ENCODE assay signal across 28 cellular contexts in genomic region chr13:112261924-112262323, GRCh38.
"Had no signal": no experiment of that assay in that cellular context is flagged by ENCODE, and none has a peak within 500 bp of the region (broad histone marks: within the 10 kb centered on the region; RNA-seq: fewer than 3 reads in every experiment).

No MANE protein-coding gene starts in this region.

- H3K27ac Mint-ChIP-seq: mesothelial cell of epicardium; naive B cell; natural killer cell; nephron progenitor cell; progenitor cell of endocrine pancreas; stimulated activated memory B cell treated with anti-CD40 and anti-IgM and Interleukin-4, amounts not matched to agents 10 μg/mL and 1 μg/mL and 100 μg/mL, for 72 hours; stimulated activated naive CD8-positive, alpha-beta T cell treated with anti-CD3 and anti-CD28 coated beads, Interleukin-15, amount 100 ng/mL, for 72 hours; type B pancreatic cell had no signal

- ATAC-seq: heart right ventricle; left cardiac atrium; left lobe of liver; left ventricle myocardium superior; lower lobe of right lung; natural killer cell; right lobe of liver; stimulated activated memory B cell treated with anti-CD40 and anti-IgM and Interleukin-4, amounts not matched to agents 10 μg/mL and 1 μg/mL and 100 μg/mL, for 72 hours; stimulated activated naive CD8-positive, alpha-beta T cell treated with anti-CD3 and anti-CD28 coated beads, Interleukin-15, amount 100 ng/mL, for 72 hours had no signal

- H3K4me1 Mint-ChIP-seq: naive B cell; natural killer cell; nephron progenitor cell; stimulated activated memory B cell treated with anti-CD40 and anti-IgM and Interleukin-4, amounts not matched to agents 10 μg/mL and 1 μg/mL and 100 μg/mL, for 72 hours; stimulated activated naive CD8-positive, alpha-beta T cell treated with anti-CD3 and anti-CD28 coated beads, Interleukin-15, amount 100 ng/mL, for 72 hours had no signal

- H3K27ac ChIP-seq: heart right ventricle, hepatocyte, lower lobe of right lung, parathyroid adenoma, right atrium auricular region, right lobe of liver, skin epidermis, tibial nerve, uterus had no signal

- H3K9me3 ChIP-seq: lower lobe of right lung, right lobe of liver, uterus had no signal

- H3K36me3 ChIP-seq: heart right ventricle, lower lobe of right lung, right atrium auricular region, right lobe of liver, tibial nerve, uterus had no signal

- H3K36me3 Mint-ChIP-seq: mesothelial cell of epicardium; naive B cell; natural killer cell; stimulated activated memory B cell treated with anti-CD40 and anti-IgM and Interleukin-4, amounts not matched to agents 10 μg/mL and 1 μg/mL and 100 μg/mL, for 72 hours; type B pancreatic cell had no signal

- H3K4me1 ChIP-seq: heart right ventricle, lower lobe of right lung, parathyroid adenoma, right atrium auricular region, right lobe of liver, tibial nerve, uterus had no signal

- DNase-seq: heart right ventricle; kidney glomerular epithelial cell; left cardiac atrium; left ventricle myocardium superior; lower lobe of right lung; mesendoderm; naive B cell; natural killer cell; nephron progenitor cell; nucleus accumbens; right lobe of liver; stimulated activated CD4-positive, alpha-beta T cell treated with anti-CD3 and anti-CD28 coated beads, Interleukin-2, amount 100 ng/mL, for 48 hours; stimulated activated CD4-positive, alpha-beta T cell treated with anti-CD3 and anti-CD28 coated beads, Interleukin-4, amount 100 ng/mL, for 4 hours; stimulated activated CD8-positive, alpha-beta memory T cell treated with anti-CD3 and anti-CD28 coated beads, Interleukin-4, amount 100 ng/mL, for 48 hours; stimulated activated naive CD4-positive, alpha-beta T cell treated with Interleukin-2 at 50 U/mL for 16 hours; stimulated activated naive CD8-positive, alpha-beta T cell treated with anti-CD3 and anti-CD28 coated beads, Interleukin-15, amount 100 ng/mL, for 72 hours; substantia nigra; uterus had no signal

- H3K4me3 Mint-ChIP-seq: mesothelial cell of epicardium; naive B cell; natural killer cell; nephron progenitor cell; stimulated activated memory B cell treated with anti-CD40 and anti-IgM and Interleukin-4, amounts not matched to agents 10 μg/mL and 1 μg/mL and 100 μg/mL, for 72 hours; stimulated activated naive CD8-positive, alpha-beta T cell treated with anti-CD3 and anti-CD28 coated beads, Interleukin-15, amount 100 ng/mL, for 72 hours; type B pancreatic cell had no signal

- H3K9me3 Mint-ChIP-seq: mesothelial cell of epicardium, natural killer cell, nephron progenitor cell, type B pancreatic cell had no signal

- H3K4me3 ChIP-seq: heart right ventricle, hepatocyte, lower lobe of right lung, right atrium auricular region, right lobe of liver, skin epidermis, tibial nerve, uterus had no signal

- H3K27me3 ChIP-seq: right atrium auricular region, right lobe of liver, tibial nerve, uterus had no signal
